ENCODE assay signal across 7 cellular contexts in the genomic region with DNA sequence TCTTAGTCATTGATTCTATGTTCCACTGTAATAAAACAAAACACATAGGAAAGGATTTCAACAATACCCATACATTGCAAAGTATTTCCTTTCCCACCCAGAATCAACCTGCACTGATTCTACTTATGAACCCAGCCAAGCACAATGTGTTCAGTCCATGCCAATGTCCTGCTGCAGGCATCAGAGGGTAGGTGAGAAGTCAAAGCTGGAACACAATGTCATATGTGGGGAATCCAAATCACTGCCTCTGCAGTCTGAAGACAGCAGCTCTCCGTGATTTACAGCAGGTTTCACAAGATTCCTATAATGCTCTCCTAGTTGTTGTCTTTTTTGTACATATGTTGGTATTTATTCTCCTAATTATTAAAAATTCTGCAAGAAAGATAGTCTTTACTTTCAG.
"Had no signal": no experiment of that assay in that cellular context is flagged by ENCODE, and none has a peak within 500 bp of the region (broad histone marks: within the 10 kb centered on the region; RNA-seq: fewer than 3 reads in every experiment).

No MANE protein-coding gene starts in this region.

- DNase-seq: GOT3, H7, HFFc6 had no signal

- H3K27ac ChIP-seq: HL-60 had no signal

- H3K9me3 ChIP-seq: HAP-1 had no signal

- H3K4me3 ChIP-seq: HAP-1 had no signal

- H3K36me3 ChIP-seq: HAP-1 had no signal

- H3K4me1 ChIP-seq: HAP-1 had no signal

- ATAC-seq: HCT116, HepG2 had no signal
